8 cellular contexts compared by ENCODE assay signal in genomic region chr21:45129231-45129923, GRCh38. TPM values are rescaled to one million over a fixed set of nuclear protein-coding genes. Genes with fewer than 3 reads are reported as not detected.
DNase-seq lines count a peak whose midpoint lies in the region; ATAC-seq and TF ChIP-seq lines count a peak whose summit lies in the region.

No MANE protein-coding gene starts in this region.

- H3K9me3 ChIP-seq in adipocyte (ENCODE audit: control insufficient read depth, low read length) (no peaks in the 10 kb centered on the region), left ventricle myocardium inferior (replicated peaks) (no peaks in the 10 kb centered on the region), smooth muscle cell (replicated peaks; ENCODE audit: low read depth) (no peaks in the 10 kb centered on the region)

- H3K79me2 ChIP-seq in smooth muscle cell (ENCODE audit: low read depth): peaks cover 24% of the 10 kb centered on the region

- ATAC-seq in GM19467 (IDR thresholded peaks at IDR 0.05; ENCODE audit: unreplicated experiment) (no peak), GM19455 (IDR thresholded peaks at IDR 0.05; ENCODE audit: unreplicated experiment) (no peak)

- peak overlapping the region; percentile 81 for H3K4me2 ChIP-seq in smooth muscle cell

- H3K4me1 ChIP-seq in adipocyte (ENCODE audit: control insufficient read depth, insufficient read depth, low read length): peaks cover 33% of the 10 kb centered on the region
- peaks cover 73% of the 10 kb centered on the region for H3K4me1 ChIP-seq in left ventricle myocardium inferior
- H3K4me1 ChIP-seq in smooth muscle cell (ENCODE audit: low read depth): no peaks in the 10 kb centered on the region

- TF ChIP-seq CTCF in left ventricle myocardium inferior (IDR thresholded peaks at IDR 0.05; ENCODE audit: borderline replicate concordance): no peak
- no peak for TF ChIP-seq CTCF in smooth muscle cell (IDR thresholded peaks at IDR 0.05; ENCODE audit: borderline replicate concordance, insufficient read depth, poor library complexity, severe bottlenecking)
- no peak for TF ChIP-seq CTCF in GM20000 (IDR thresholded peaks at IDR 0.05; ENCODE audit: extremely low read depth, missing control alignments)

- H3F3A ChIP-seq in smooth muscle cell (ENCODE audit: low read depth): peaks cover 19% of the 10 kb centered on the region

- H3K4me3 ChIP-seq in adipocyte (ENCODE audit: low read length) (peak overlapping the region; percentile 66), left ventricle myocardium inferior (peak overlapping the region; percentile 44), smooth muscle cell (no peak overlapping the region)

- WGBS in smooth muscle cell (ENCODE audit: low lambda C conversion rate): 83% methylated on average over 19 of the region's 19 CpGs

- H4K20me1 ChIP-seq in smooth muscle cell (ENCODE audit: low read depth): peaks cover 52% of the 10 kb centered on the region

- H3K27me3 ChIP-seq in adipocyte (replicated peaks; ENCODE audit: control insufficient read depth, insufficient read depth, low read length): no peaks in the 10 kb centered on the region
- no peaks in the 10 kb centered on the region for H3K27me3 ChIP-seq in left ventricle myocardium inferior (ENCODE audit: low read depth)
- no peaks in the 10 kb centered on the region for H3K27me3 ChIP-seq in smooth muscle cell (ENCODE audit: low read depth)

- H3K27ac ChIP-seq in left ventricle myocardium inferior (replicated peaks) (peak overlapping the region; percentile 81), smooth muscle cell (ENCODE audit: low read depth) (peak overlapping the region; percentile 87)

- H3K36me3 ChIP-seq in adipocyte (ENCODE audit: control insufficient read depth, insufficient read depth, low read length, severe bottlenecking) (peaks cover 8% of the 10 kb centered on the region), left ventricle myocardium inferior (no peaks in the 10 kb centered on the region), smooth muscle cell (ENCODE audit: low read depth) (no peaks in the 10 kb centered on the region)

- peak; percentile 80 for DNase-seq in HCEC 1CT
- peak; percentile 13 for DNase-seq in adipocyte (ENCODE audit: low read depth)
- peak; percentile 53 for DNase-seq in left ventricle myocardium inferior
- DNase-seq in smooth muscle cell (lab: John Stamatoyannopoulos, UW; ENCODE audit: unreplicated experiment): no peak
- no peak for DNase-seq in GM20000 (ENCODE audit: low spot score)
- DNase-seq in NCI-H82 (lab: John Stamatoyannopoulos, UW): no peak

- H3K9ac ChIP-seq in adipocyte (ENCODE audit: low read length) (peak overlapping the region; percentile 82), smooth muscle cell (ENCODE audit: low read depth) (peak overlapping the region; percentile 48)

- intact Hi-C loops in left ventricle myocardium inferior (cut with micrococcal nuclease): no loop called here

- H2AFZ ChIP-seq in smooth muscle cell (ENCODE audit: low read depth): no peak overlapping the region

RNA-seq across cellular contexts. Expression of gene ADARB1, which starts 55.0 kb away (rescaled TPM):
- total RNA-seq in left ventricle myocardium inferior (15.5 TPM), smooth muscle cell (20.3 and 28.9 TPM in 2 replicates)
- 25.6 and 27.6 TPM in 2 replicates for polyA plus RNA-seq in smooth muscle cell

Comparison
In these comparisons a context has a peak if more than half of its experiments do, and no peak if none do; other contexts are left out.
1. DNase-seq: peak in HCEC 1CT (single experiment), adipocyte (single experiment) and left ventricle myocardium inferior (single experiment); none in smooth muscle cell (single experiment), GM20000 (single experiment) and NCI-H82 (single experiment).